In the genomic region with DNA sequence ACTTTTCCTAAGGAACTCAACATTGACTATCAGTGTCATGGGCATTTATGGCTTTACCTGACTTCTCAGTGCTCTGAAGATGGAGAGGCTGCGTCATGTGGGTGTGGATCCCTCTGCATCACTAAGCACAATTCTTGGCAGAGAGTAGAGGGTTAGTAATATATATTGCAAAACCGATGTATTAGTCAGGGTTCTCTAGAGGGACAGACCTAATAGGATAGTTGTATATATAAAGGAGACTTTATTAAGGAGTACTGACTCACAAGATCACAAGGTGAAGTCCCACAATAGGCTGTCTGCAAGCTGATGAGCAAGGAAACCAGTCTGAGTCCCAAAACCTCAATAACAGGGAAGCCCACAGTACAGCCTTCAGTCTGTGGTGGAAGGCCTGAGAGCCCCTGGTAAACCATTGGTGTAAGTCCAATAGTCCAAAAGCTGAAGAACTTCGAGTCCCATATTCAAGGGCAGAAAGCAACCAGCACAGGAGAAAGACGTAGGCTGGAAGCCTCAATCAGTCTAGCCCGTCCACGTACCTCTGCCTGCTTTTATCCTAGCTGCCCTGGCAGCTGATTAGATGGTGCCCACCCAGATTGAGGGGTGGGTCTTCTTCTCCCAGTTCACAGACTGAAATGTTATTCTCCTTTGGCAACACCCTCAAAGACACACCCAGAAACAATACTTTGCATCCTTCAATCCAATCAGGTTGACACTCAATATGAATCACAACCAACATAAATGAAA, we compare ENCODE assay signal across 14 cellular contexts.
DNase-seq lines count a peak whose midpoint lies in the region; ATAC-seq, FAIRE-seq and TF ChIP-seq lines count a peak whose summit lies in the region.
"Had no signal": no experiment of that assay in that cellular context is flagged by ENCODE, and none has a peak within 500 bp of the region (broad histone marks: within the 10 kb centered on the region; RNA-seq: fewer than 3 reads in every experiment).

No MANE protein-coding gene starts in this region.

- H3K36me3 Mint-ChIP-seq in activated T-cell treated with anti-CD3 and anti-CD28 coated beads, Interleukin-2, amount 50 U/mL, for 72 hours (ENCODE audit: insufficient read depth in 2 of 2), result no peaks in the 10 kb centered on the region
- H3K36me3 Mint-ChIP-seq: mesothelial cell of epicardium had no signal

- no peaks in the 10 kb centered on the region for H3K9me3 ChIP-seq in skeletal muscle satellite cell (replicated peaks; ENCODE audit: low read length)
- H3K9me3 ChIP-seq in Karpas-422 (ENCODE audit: low read length), result peaks cover 2% of the 10 kb centered on the region

- no peak overlapping the region for H3K27ac Mint-ChIP-seq in activated T-cell treated with anti-CD3 and anti-CD28 coated beads, Interleukin-2, amount 50 U/mL, for 72 hours
- H3K27ac Mint-ChIP-seq: mesothelial cell of epicardium had no signal

- intact Hi-C loops in sciatic nerve (cut with DNase I), result no loop called here

- TF ChIP-seq CTCF in fibroblast of mammary gland (conservative IDR thresholded peaks at IDR 0.05; ENCODE audit: control insufficient read depth, insufficient read depth, low read depth, low read length), result no peak

- H3K4me1 ChIP-seq in skeletal muscle satellite cell (ENCODE audit: control insufficient read depth, insufficient read depth, low read length), result peaks cover 32% of the 10 kb centered on the region
- H3K4me1 ChIP-seq in Karpas-422 (ENCODE audit: low read length), result no peaks in the 10 kb centered on the region

- no peaks in the 10 kb centered on the region for H4K20me1 ChIP-seq in Karpas-422 (ENCODE audit: insufficient read depth, low read depth, low read length)

- no peaks in the 10 kb centered on the region for H3K9me3 Mint-ChIP-seq in activated T-cell treated with anti-CD3 and anti-CD28 coated beads, Interleukin-2, amount 50 U/mL, for 72 hours

- H3K4me3 ChIP-seq in fibroblast of mammary gland (ENCODE audit: control insufficient read depth, low read depth, low read length) (no peak overlapping the region), skeletal muscle satellite cell (ENCODE audit: low read length) (peak overlapping the region; percentile 15), Karpas-422 (ENCODE audit: low read length) (no peak overlapping the region)

- H3K27ac ChIP-seq in Karpas-422 (ENCODE audit: low read length), result no peak overlapping the region

- no peak overlapping the region for H2AFZ ChIP-seq in Karpas-422 (ENCODE audit: low read length)

- peak overlapping the region; percentile 21 for H3K4me2 ChIP-seq in skeletal muscle satellite cell (ENCODE audit: low read length)
- H3K4me2 ChIP-seq in Karpas-422 (ENCODE audit: low read depth, low read length, poor library complexity, severe bottlenecking), result no peak overlapping the region

- no peaks in the 10 kb centered on the region for H3K4me1 Mint-ChIP-seq in activated T-cell treated with anti-CD3 and anti-CD28 coated beads, Interleukin-2, amount 50 U/mL, for 72 hours (ENCODE audit: low read depth)

- peak; percentile 99 for FAIRE-seq in RCC 7860 (lab: Jason Lieb, UNC)
- FAIRE-seq: TTC549 had no signal

- H3K4me3 Mint-ChIP-seq in activated T-cell treated with anti-CD3 and anti-CD28 coated beads, Interleukin-2, amount 50 U/mL, for 72 hours, result no peak overlapping the region
- H3K4me3 Mint-ChIP-seq: mesothelial cell of epicardium had no signal

- no peaks in the 10 kb centered on the region for H3K27me3 Mint-ChIP-seq in activated T-cell treated with anti-CD3 and anti-CD28 coated beads, Interleukin-2, amount 50 U/mL, for 72 hours (ENCODE audit: low read depth)

- H3K9me2 ChIP-seq in Karpas-422 (replicated peaks; ENCODE audit: insufficient read depth, low read length), result no peaks in the 10 kb centered on the region

- peak; percentile 51 for DNase-seq in GM03348 (ENCODE audit: low spot score)
- DNase-seq in RCC 7860 (ENCODE audit: low spot score), result peak; percentile 99
- peak; percentile 99 for DNase-seq in fibroblast of mammary gland (ENCODE audit: low read depth)
- no peak for DNase-seq in Karpas-422
- DNase-seq in activated T-cell treated with anti-CD3 and anti-CD28 coated beads, Interleukin-2, amount 50 U/mL, for 72 hours, result no peak
- no peak for DNase-seq in sciatic nerve (ENCODE audit: low spot score)
- DNase-seq: amygdala; DMS53; effector CD4-positive, alpha-beta T cell; MV-4-11; NCI-H2227 treated with DMSO at 0.1 percent for 48 hours had no signal

- no peaks in the 10 kb centered on the region for H3K27me3 ChIP-seq in skeletal muscle satellite cell (ENCODE audit: control insufficient read depth, insufficient read depth, low read length)
- no peaks in the 10 kb centered on the region for H3K27me3 ChIP-seq in Karpas-422 (ENCODE audit: low read length)

- H3K79me2 ChIP-seq in Karpas-422 (ENCODE audit: low read length), result no peaks in the 10 kb centered on the region

- ATAC-seq in activated T-cell treated with anti-CD3 and anti-CD28 coated beads, Interleukin-2, amount 50 U/mL, for 72 hours (replicated peaks in 1 of 2), result no peak
- ATAC-seq in sciatic nerve, result no peak

- H3K36me3 ChIP-seq in skeletal muscle satellite cell (ENCODE audit: insufficient read depth, low read length), result no peaks in the 10 kb centered on the region
- no peaks in the 10 kb centered on the region for H3K36me3 ChIP-seq in Karpas-422 (ENCODE audit: insufficient read depth, low read length)

- H3K9ac ChIP-seq in skeletal muscle satellite cell (ENCODE audit: low read depth, low read length), result no peak overlapping the region
- no peak overlapping the region for H3K9ac ChIP-seq in Karpas-422 (ENCODE audit: low read length)

Comparison
In these comparisons a context has a peak if more than half of its experiments do, and no peak if none do; other contexts are left out.
1. DNase-seq: peak in GM03348 (single experiment), RCC 7860 (single experiment) and fibroblast of mammary gland (single experiment); none in Karpas-422 (single experiment), activated T-cell treated with anti-CD3 and anti-CD28 coated beads, Interleukin-2, amount 50 U/mL, for 72 hours (0 of 2) and sciatic nerve (single experiment).